ENCODE assay signal across 13 cellular contexts in the genomic region with DNA sequence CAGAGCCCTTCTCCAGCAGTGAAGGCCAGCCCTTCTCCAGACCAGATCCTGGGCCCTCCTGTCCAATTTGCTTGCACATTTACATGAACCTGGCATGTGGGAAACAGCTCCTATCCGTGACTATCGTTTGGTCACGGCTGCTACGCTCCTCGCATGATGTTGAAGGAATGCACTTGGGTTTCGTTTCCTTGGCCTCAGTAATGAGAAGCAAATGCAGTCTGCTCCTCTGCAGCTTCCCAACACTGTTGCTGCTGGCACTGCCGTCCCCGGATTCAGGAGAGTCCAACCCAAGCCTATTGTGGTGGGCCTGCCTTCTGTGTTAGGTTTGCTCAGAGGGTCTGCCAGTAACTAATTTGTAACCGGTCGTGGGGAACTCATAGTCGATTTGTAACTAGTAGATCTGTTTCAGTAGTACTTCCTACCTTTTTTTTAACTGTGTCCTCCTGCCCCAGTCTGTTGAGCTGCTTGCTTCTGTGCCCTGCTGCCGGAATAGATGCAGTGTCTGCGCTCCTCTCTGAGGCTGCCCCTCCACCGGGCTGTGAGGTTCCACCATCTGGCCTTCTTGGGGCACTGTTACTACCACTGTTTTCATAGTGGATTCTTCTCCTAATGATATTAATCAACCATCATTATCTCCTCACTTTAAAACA. TPM values are rescaled to one million over a fixed set of nuclear protein-coding genes. Genes with fewer than 3 reads are reported as not detected.
A peak's percentile ranks its signal among the peaks of the same experiment; 100 is the strongest.
DNase-seq lines count a peak whose midpoint lies in the region; ATAC-seq, FAIRE-seq and TF ChIP-seq lines count a peak whose summit lies in the region.
"Had no signal": no experiment of that assay in that cellular context is flagged by ENCODE, and none has a peak within 500 bp of the region (broad histone marks: within the 10 kb centered on the region; RNA-seq: fewer than 3 reads in every experiment).

No MANE protein-coding gene starts in this region.

- H3K4ac ChIP-seq in mesenchymal stem cell (ENCODE audit: low read depth in 1 of 2, low read length in 2 of 2) = no peak overlapping the region
- H3K4ac ChIP-seq in mesendoderm (ENCODE audit: low read depth, low read length) = no peak overlapping the region

- H3K4me3 ChIP-seq in GM23338 (no peak overlapping the region), mesenchymal stem cell (ENCODE audit: insufficient read depth in 1 of 2, low read depth in 1 of 2, low read length in 2 of 2) (peak overlapping the region in 1 of 2 experiments; percentile 60), mesendoderm (ENCODE audit: low read length) (no peak overlapping the region)

- no peaks in the 10 kb centered on the region for H3K9me3 Mint-ChIP-seq in GM23338

- H4K20me1 ChIP-seq in GM23338 (replicated peaks; ENCODE audit: insufficient read depth) = 0 out of 2 replicates have a peak, but pooled peaks cover 4% of the 10 kb centered on the region

- H2BK5ac ChIP-seq in mesenchymal stem cell (ENCODE audit: low read depth, low read length, poor library complexity, severe bottlenecking) (no peak overlapping the region), mesendoderm (ENCODE audit: low read length) (no peak overlapping the region)

- H3K27ac ChIP-seq in GM23338 (ENCODE audit: low read depth) = no peak overlapping the region
- no peak overlapping the region for H3K27ac ChIP-seq in mesenchymal stem cell (ENCODE audit: low read length, poor library complexity, severe bottlenecking)
- no peak overlapping the region for H3K27ac ChIP-seq in mesendoderm (ENCODE audit: low read depth, low read length)

- no peak overlapping the region for H2BK15ac ChIP-seq in mesenchymal stem cell (ENCODE audit: low read depth, poor library complexity, severe bottlenecking)
- no peak overlapping the region for H2BK15ac ChIP-seq in mesendoderm (replicated peaks; ENCODE audit: low read depth)

- H3K27me3 Mint-ChIP-seq in GM23338 (ENCODE audit: insufficient read depth, low read depth, poor library complexity) = peaks cover 7% of the 10 kb centered on the region

- no peak overlapping the region for H4K5ac ChIP-seq in mesendoderm (ENCODE audit: low read length)

- H3F3A ChIP-seq in GM23338 (replicated peaks; ENCODE audit: low read depth) = no peaks in the 10 kb centered on the region

- H2BK120ac ChIP-seq in mesenchymal stem cell (ENCODE audit: low read depth, low read length) (no peak overlapping the region), mesendoderm (ENCODE audit: low read depth, low read length) (no peak overlapping the region)

- H3K4me1 ChIP-seq in GM23338 (ENCODE audit: insufficient read depth) (no peaks in the 10 kb centered on the region), mesenchymal stem cell (ENCODE audit: control insufficient read depth, insufficient read depth, low read depth, low read length) (no peaks in the 10 kb centered on the region), mesendoderm (ENCODE audit: control insufficient read depth, low read depth, low read length) (no peaks in the 10 kb centered on the region)

- H3K56ac ChIP-seq in mesendoderm (ENCODE audit: low read length) = no peak overlapping the region

- DNase-seq in AG20443 (ENCODE audit: low spot score) = peak; percentile 88
- DNase-seq in GM23338 (ENCODE audit: low spot score) = no peak
- DNase-seq in cerebellum (ENCODE audit: low spot score) = peak; percentile 55
- no peak for DNase-seq in mesenchymal stem cell
- DNase-seq in NK-92 (lab: John Stamatoyannopoulos, UW; ENCODE audit: unreplicated experiment) = no peak
- DNase-seq in mesendoderm = no peak
- no peak for DNase-seq in GM12892 (ENCODE audit: insufficient read length)
- no peak for DNase-seq in NOMO-1 treated with DMSO at 0.1 percent for 48 hours (lab: John Stamatoyannopoulos, UW; ENCODE audit: unreplicated experiment)
- DNase-seq: activated naive CD4-positive, alpha-beta T cell; central memory CD4-positive, alpha-beta T cell; GF-D8; H7; Kasumi-1 had no signal

- FAIRE-seq in GM12892 (lab: Jason Lieb, UNC) = no peak

- H2AFZ ChIP-seq in GM23338 (no peak overlapping the region), mesenchymal stem cell (ENCODE audit: low read depth, low read length) (no peak overlapping the region)

- H3K27me3 ChIP-seq in GM23338 (ENCODE audit: insufficient read depth) (no peaks in the 10 kb centered on the region), mesenchymal stem cell (ENCODE audit: control insufficient read depth in 1 of 2, insufficient read depth in 1 of 2, low read length in 2 of 2) (no peaks in the 10 kb centered on the region), mesendoderm (ENCODE audit: insufficient read depth, low read length, poor library complexity) (no peaks in the 10 kb centered on the region)

- H3K4me3 Mint-ChIP-seq in GM23338 = no peak overlapping the region

- H3K4me1 Mint-ChIP-seq in GM23338 = no peaks in the 10 kb centered on the region

- no peak overlapping the region for H4K8ac ChIP-seq in mesenchymal stem cell (ENCODE audit: low read length)
- H4K8ac ChIP-seq in mesendoderm (ENCODE audit: low read depth, low read length) = no peak overlapping the region

- ATAC-seq in GM23338 = peak; percentile 52

- no peaks in the 10 kb centered on the region for H3K9me3 ChIP-seq in mesenchymal stem cell (ENCODE audit: control insufficient read depth, low read length)

- 96% methylated on average over 14 of the region's 14 CpGs for WGBS in mesenchymal stem cell
- WGBS in mesendoderm (ENCODE audit: extremely low coverage, insufficient coverage, low lambda C conversion rate) = no CpG with 5 or more reads among the region's 14 CpGs

- H3K23ac ChIP-seq in mesenchymal stem cell (ENCODE audit: low read length in 2 of 2) (no peak overlapping the region), mesendoderm (ENCODE audit: low read length) (no peak overlapping the region)

- H3K4me2 ChIP-seq in GM23338 = no peak overlapping the region
- H3K4me2 ChIP-seq in mesenchymal stem cell (ENCODE audit: low read length, poor library complexity, severe bottlenecking) = no peak overlapping the region
- H3K4me2 ChIP-seq in mesendoderm (ENCODE audit: low read length) = no peak overlapping the region

- H3K79me2 ChIP-seq in GM23338 (replicated peaks; ENCODE audit: insufficient read depth) (no peaks in the 10 kb centered on the region), mesendoderm (ENCODE audit: control insufficient read depth, insufficient read depth, low read length) (no peaks in the 10 kb centered on the region)

- H3K79me1 ChIP-seq in mesenchymal stem cell (replicated peaks; ENCODE audit: low read length, poor library complexity, severe bottlenecking) (peaks cover 9% of the 10 kb centered on the region), mesendoderm (ENCODE audit: low read length) (no peaks in the 10 kb centered on the region)

- H3K27ac Mint-ChIP-seq in GM23338 = no peak overlapping the region

- no peaks in the 10 kb centered on the region for H3K9me2 ChIP-seq in GM23338 (ENCODE audit: insufficient read depth)

- H3K18ac ChIP-seq in mesenchymal stem cell (ENCODE audit: low read depth in 1 of 2, low read length in 2 of 2) (no peak overlapping the region), mesendoderm (ENCODE audit: low read length) (no peak overlapping the region)

- H3K36me3 ChIP-seq in GM23338 (ENCODE audit: insufficient read depth) = no peaks in the 10 kb centered on the region
- H3K36me3 ChIP-seq in mesenchymal stem cell (ENCODE audit: control insufficient read depth in 1 of 2, insufficient read depth in 2 of 2, low read depth in 1 of 2, low read length in 2 of 2) = peaks cover 37 to 48% of the 10 kb centered on the region in 2 experiments
- H3K36me3 ChIP-seq in mesendoderm (ENCODE audit: control insufficient read depth, insufficient read depth, low read length) = no peaks in the 10 kb centered on the region

- H3K14ac ChIP-seq in mesenchymal stem cell (ENCODE audit: low read length in 2 of 2) = no peak overlapping the region

- no peak overlapping the region for H4K91ac ChIP-seq in mesenchymal stem cell (ENCODE audit: low read length)

- peaks cover 8% of the 10 kb centered on the region; the same call in 2 of the 3 replicates for H3K36me3 Mint-ChIP-seq in GM23338 (ENCODE audit: low read depth)

- no peak for TF ChIP-seq CTCF in GM23338 (conservative IDR thresholded peaks at IDR 0.05; ENCODE audit: low read depth in 2 of 2)

- H2AK5ac ChIP-seq in mesenchymal stem cell (ENCODE audit: low read length, severe bottlenecking) (no peak overlapping the region), mesendoderm (ENCODE audit: low read length) (no peak overlapping the region)

- peak overlapping the region; percentile 74 for H3K9ac ChIP-seq in mesenchymal stem cell (ENCODE audit: low read length)
- H3K9ac ChIP-seq in mesendoderm (ENCODE audit: low read length) = no peak overlapping the region

- H2BK12ac ChIP-seq in mesenchymal stem cell (ENCODE audit: low read length in 2 of 2) = no peak overlapping the region

- no peak for TF ChIP-seq POLR2A in GM12892 (IDR thresholded peaks at IDR 0.05; ENCODE audit: low read depth, low read length)

TF ChIP-seq in GM23338, 12 proteins besides CTCF, POLR2A, EP300 and RAD21 (continues in another document):
- TF ChIP-seq CREB1 (CRISPR knock-in tag; IDR thresholded peaks at IDR 0.05; ENCODE audit: low read depth) = no peak
- TF ChIP-seq EZH2phosphoT487 (IDR thresholded peaks at IDR 0.05; ENCODE audit: unreplicated experiment) = no peak
- TF ChIP-seq EZH2 (IDR thresholded peaks at IDR 0.05; ENCODE audit: low read depth, unreplicated experiment) = no peak

RNA-seq across cellular contexts. Expression of a gene that starts 58.4 kb away (rescaled TPM):
- 6.3 and 9.9 TPM in 2 replicates for total RNA-seq in GM23338 (2014; rRNA removed; shearing (Covaris generic))
- polyA plus RNA-seq in GM23338 (2016; fragmentation: Nextera tagmentation; extraction: Ambion mirVana) = 12.2 and 14.9 TPM in 2 replicates
- total RNA-seq in cerebellum = 14.0 TPM
- 3.4 TPM for polyA plus RNA-seq in mesenchymal stem cell (2013, experiment 1 of 2)
- polyA plus RNA-seq in mesenchymal stem cell (2013, experiment 2 of 2) = 4.4 TPM
- 4.6 TPM for polyA plus RNA-seq in mesendoderm (2013, experiment 1 of 2)
- 5.2 TPM for polyA plus RNA-seq in mesendoderm (2013, experiment 2 of 2)
- 9.5 TPM for polyA plus RNA-seq in GM12892 (2012; ENCODE audit: missing spikeins)

Comparison
In these comparisons a context has a peak if more than half of its experiments do, and no peak if none do; other contexts are left out.
1. DNase-seq: peak in AG20443 (single experiment) and cerebellum (single experiment); none in GM23338 (single experiment), mesenchymal stem cell (single experiment), NK-92 (single experiment), mesendoderm (single experiment), GM12892 (single experiment) and NOMO-1 treated with DMSO at 0.1 percent for 48 hours (single experiment).